Comparison of ENCODE assay signal across 16 cellular contexts in genomic region chr21:40689816-40690215, GRCh38.
A peak's percentile ranks its signal among the peaks of the same experiment; 100 is the strongest.
DNase-seq lines count a peak whose midpoint lies in the region; ATAC-seq and TF ChIP-seq lines count a peak whose summit lies in the region.
"Had no signal": no experiment of that assay in that cellular context is flagged by ENCODE, and none has a peak within 500 bp of the region (broad histone marks: within the 10 kb centered on the region; RNA-seq: fewer than 3 reads in every experiment).

No MANE protein-coding gene starts in this region.

- no peak overlapping the region for H2AFZ ChIP-seq in neural progenitor cell (replicated peaks)

- no peak overlapping the region for H3K4me2 ChIP-seq in neural progenitor cell

- peaks cover 17% of the 10 kb centered on the region for H3F3A ChIP-seq in neural progenitor cell (ENCODE audit: low read depth)

- no peaks in the 10 kb centered on the region for H4K20me1 ChIP-seq in neural progenitor cell (ENCODE audit: low read depth)

- H3K4me3 Mint-ChIP-seq in neural progenitor cell, result no peak overlapping the region
- H3K4me3 Mint-ChIP-seq in effector memory CD8-positive, alpha-beta T cell, result no peak overlapping the region
- H3K4me3 Mint-ChIP-seq: CD4-positive, CD25-positive, alpha-beta regulatory T cell; CD8-positive, alpha-beta memory T cell; H9 had no signal

- peaks cover 3% of the 10 kb centered on the region for H3K9me3 Mint-ChIP-seq in neural progenitor cell
- H3K9me3 Mint-ChIP-seq in effector memory CD8-positive, alpha-beta T cell, result peaks cover 9 to 13% of the 10 kb centered on the region in 2 donors
- H3K9me3 Mint-ChIP-seq: H9 had no signal

- H3K27ac Mint-ChIP-seq in neural progenitor cell, result peak overlapping the region; percentile 69
- no peak overlapping the region for H3K27ac Mint-ChIP-seq in effector memory CD8-positive, alpha-beta T cell
- H3K27ac Mint-ChIP-seq: CD4-positive, CD25-positive, alpha-beta regulatory T cell; CD8-positive, alpha-beta memory T cell; H9 had no signal

- no peaks in the 10 kb centered on the region for H3K36me3 ChIP-seq in neural progenitor cell
- H3K36me3 ChIP-seq: BE2C had no signal

- no peaks in the 10 kb centered on the region for H3K9me3 ChIP-seq in neural progenitor cell (ENCODE audit: low read depth)
- H3K9me3 ChIP-seq: BE2C had no signal

- peaks cover 26% of the 10 kb centered on the region for H3K4me1 ChIP-seq in neural progenitor cell
- H3K4me1 ChIP-seq: BE2C had no signal

- H3K36me3 Mint-ChIP-seq in neural progenitor cell, result no peaks in the 10 kb centered on the region
- no peaks in the 10 kb centered on the region for H3K36me3 Mint-ChIP-seq in effector memory CD8-positive, alpha-beta T cell (ENCODE audit: insufficient read depth)
- H3K36me3 Mint-ChIP-seq: CD4-positive, CD25-positive, alpha-beta regulatory T cell; CD8-positive, alpha-beta memory T cell had no signal

- H3K9ac ChIP-seq in neural progenitor cell, result no peak overlapping the region

- H3K27ac ChIP-seq in neural progenitor cell, result no peak overlapping the region
- H3K27ac ChIP-seq: HL-60 had no signal

- no peaks in the 10 kb centered on the region for H3K27me3 ChIP-seq in neural progenitor cell
- H3K27me3 ChIP-seq: BE2C had no signal

- peak; percentile 30 for DNase-seq in Caki2 (ENCODE audit: low read depth)
- peak; percentile 36 for DNase-seq in NCI-H69 (lab: John Stamatoyannopoulos, UW)
- DNase-seq in kidney tubule cell (ENCODE audit: low spot score), result peak; percentile 74
- DNase-seq in neural progenitor cell (ENCODE audit: low spot score), result no peak
- no peak for DNase-seq in effector memory CD8-positive, alpha-beta T cell
- DNase-seq: BE2C; C1 segment of cervical spinal cord; CD4-positive, CD25-positive, alpha-beta regulatory T cell; CD8-positive, alpha-beta memory T cell; COR-L47; GF-D8; GOT3; H9 had no signal

- no peak for TF ChIP-seq CTCF in neural progenitor cell (IDR thresholded peaks at IDR 0.05)

- peaks cover 39% of the 10 kb centered on the region for H3K4me1 Mint-ChIP-seq in neural progenitor cell
- H3K4me1 Mint-ChIP-seq in effector memory CD8-positive, alpha-beta T cell (ENCODE audit: low read depth in 2 of 2), result no peaks in the 10 kb centered on the region
- H3K4me1 Mint-ChIP-seq: CD4-positive, CD25-positive, alpha-beta regulatory T cell; CD8-positive, alpha-beta memory T cell had no signal

- peaks cover 7% of the 10 kb centered on the region for H3K27me3 Mint-ChIP-seq in neural progenitor cell (ENCODE audit: insufficient read depth, low read depth)
- no peaks in the 10 kb centered on the region for H3K27me3 Mint-ChIP-seq in effector memory CD8-positive, alpha-beta T cell
- H3K27me3 Mint-ChIP-seq: CD8-positive, alpha-beta memory T cell had no signal

- H3K4me3 ChIP-seq in neural progenitor cell, result no peak overlapping the region

- ATAC-seq in GM18873 (IDR thresholded peaks at IDR 0.05; ENCODE audit: low FRiP score, unreplicated experiment) (no peak), HG03342 (IDR thresholded peaks at IDR 0.05; ENCODE audit: unreplicated experiment) (no peak)
- ATAC-seq in effector memory CD8-positive, alpha-beta T cell (replicated peaks), result no peak

- in situ Hi-C loops in Caki2 (cut with HindIII; ENCODE audit: low pct_unique_long_range_greater_than_20kb, low sequenced_read_pairs), result no loop called here

- H3K79me2 ChIP-seq in neural progenitor cell (ENCODE audit: low read depth), result no peaks in the 10 kb centered on the region

Comparison
In these comparisons a context has a peak if more than half of its experiments do, and no peak if none do; other contexts are left out.
1. DNase-seq: peak in Caki2 (single experiment), NCI-H69 (single experiment) and kidney tubule cell (single experiment); none in neural progenitor cell (single experiment) and effector memory CD8-positive, alpha-beta T cell (0 of 3).